In genomic region chr6:43499028-43499815, GRCh38 we compare ENCODE assay signal across 21 cellular contexts. TPM values are rescaled to one million over a fixed set of nuclear protein-coding genes. Genes with fewer than 3 reads are reported as not detected.
DNase-seq lines count a peak whose midpoint lies in the region; ATAC-seq and TF ChIP-seq lines count a peak whose summit lies in the region.
"Had no signal": no experiment of that assay in that cellular context is flagged by ENCODE, and none has a peak within 500 bp of the region (broad histone marks: within the 10 kb centered on the region; RNA-seq: fewer than 3 reads in every experiment).

No MANE protein-coding gene starts in this region.

- peak in 7 of 8 donors; percentile 48 to 73 (median 63) for ATAC-seq in heart right ventricle
- peak; percentile 31 for ATAC-seq in left ventricle myocardium superior
- no peak for ATAC-seq in upper lobe of right lung
- no peak for ATAC-seq in GM23338
- no peak for ATAC-seq in HG03139 (IDR thresholded peaks at IDR 0.05; ENCODE audit: unreplicated experiment)

- 68 to 75% methylated on average over 12 of the region's 12 CpGs for WGBS in heart right ventricle, 2 donors

- no peak overlapping the region for H3K27ac Mint-ChIP-seq in GM23338
- H3K27ac Mint-ChIP-seq: activated naive CD4-positive, alpha-beta T cell treated with anti-CD3 and anti-CD28 coated beads, Interleukin-2, amount 50 U/mL, for 24 hours; mesothelial cell of epicardium; neural progenitor cell had no signal

- peaks cover 6% of the 10 kb centered on the region for H4K20me1 ChIP-seq in GM23338 (replicated peaks; ENCODE audit: insufficient read depth)

- H3K27me3 Mint-ChIP-seq in GM23338 (ENCODE audit: insufficient read depth, low read depth, poor library complexity), result peaks cover 11% of the 10 kb centered on the region
- H3K27me3 Mint-ChIP-seq: activated naive CD4-positive, alpha-beta T cell treated with anti-CD3 and anti-CD28 coated beads, Interleukin-2, amount 50 U/mL, for 24 hours had no signal

- no peak overlapping the region for H2AFZ ChIP-seq in GM23338
- H2AFZ ChIP-seq: neural progenitor cell had no signal

- H3K4me2 ChIP-seq in GM23338, result no peak overlapping the region
- H3K4me2 ChIP-seq: BLaER1 treated with 17β-estradiol and CSF1 and Interleukin-3, amounts not matched to agents 10 nM and 100 nM; neural progenitor cell had no signal

- no peaks in the 10 kb centered on the region for H3K9me3 Mint-ChIP-seq in GM23338
- H3K9me3 Mint-ChIP-seq: activated naive CD4-positive, alpha-beta T cell treated with anti-CD3 and anti-CD28 coated beads, Interleukin-2, amount 50 U/mL, for 24 hours; mesothelial cell of epicardium; neural progenitor cell had no signal

- H3K9me3 ChIP-seq in heart right ventricle (no peaks in the 10 kb centered on the region), upper lobe of right lung (no peaks in the 10 kb centered on the region)
- H3K9me3 ChIP-seq: ascending aorta; BLaER1 treated with 17β-estradiol and CSF1 and Interleukin-3, amounts not matched to agents 10 nM and 100 nM had no signal

- H3K4me1 ChIP-seq in heart right ventricle (peaks cover 10 to 84% (median 41%) of the 10 kb centered on the region in 9 donors), upper lobe of right lung (peaks cover 10% of the 10 kb centered on the region), GM23338 (ENCODE audit: insufficient read depth) (peaks cover 10% of the 10 kb centered on the region)

- intact Hi-C loops in heart right ventricle (cut with DNase I) (loop anchor here in 4 of 10 donors (5.0 to 10.0 kb wide), 4 partner anchors 42 to 134 kb away; partner anchors contain the start of genes DLK2 (in 2 of the 4) and ZNF318 (in 2 of the 4)), cardiac septum (cut with DNase I) (no loop called here), left ventricle myocardium superior (cut with micrococcal nuclease) (loop anchor here (5.0 to 10.0 kb wide), 2 partner anchors 37 to 114 kb away; no protein-coding TSS in a partner anchor), upper lobe of right lung (cut with DNase I) (no loop called here)

- DNase-seq in heart right ventricle (peak in 1 of 2 donors; percentile 66), cardiac septum (ENCODE audit: low spot score) (no peak), left ventricle myocardium superior (no peak), pons (ENCODE audit: low spot score) (peak; percentile 47), upper lobe of right lung (no peak), GM23338 (ENCODE audit: low spot score) (no peak), epidermal melanocyte (ENCODE audit: insufficient read length, low spot score) (no peak)
- DNase-seq: activated CD4-positive, CD25-positive, alpha-beta regulatory T cell; activated T-cell treated with anti-CD3 and anti-CD28 coated beads, Interleukin-2, amount 50 U/mL, for 48 hours; Calu3; cerebellar nuclear complex; HCEC 1CT; kidney; NCI-H510A treated with DMSO at 0.1 percent for 48 hours had no signal

- H3K36me3 ChIP-seq in heart right ventricle, result peaks cover 0 to 65% (median 31%) of the 10 kb centered on the region in 9 donors
- peaks cover 62% of the 10 kb centered on the region for H3K36me3 ChIP-seq in upper lobe of right lung
- peaks cover 2% of the 10 kb centered on the region; the same call in 1 of the 2 replicates for H3K36me3 ChIP-seq in GM23338 (ENCODE audit: insufficient read depth)
- H3K36me3 ChIP-seq: neural progenitor cell had no signal

- H3K9me2 ChIP-seq in GM23338 (ENCODE audit: insufficient read depth), result no peaks in the 10 kb centered on the region

- H3K4me1 Mint-ChIP-seq in GM23338, result peaks cover 14% of the 10 kb centered on the region
- H3K4me1 Mint-ChIP-seq: neural progenitor cell had no signal

- no peaks in the 10 kb centered on the region for H3K27me3 ChIP-seq in heart right ventricle
- no peaks in the 10 kb centered on the region for H3K27me3 ChIP-seq in upper lobe of right lung
- no peaks in the 10 kb centered on the region for H3K27me3 ChIP-seq in GM23338 (ENCODE audit: insufficient read depth)
- H3K27me3 ChIP-seq: ascending aorta; BLaER1 treated with 17β-estradiol and CSF1 and Interleukin-3, amounts not matched to agents 10 nM and 100 nM; neural progenitor cell had no signal

- H3F3A ChIP-seq in GM23338 (replicated peaks; ENCODE audit: low read depth), result no peaks in the 10 kb centered on the region

- H3K27ac ChIP-seq in heart right ventricle (peak overlapping the region; percentile 14 to 80 (median 58)), upper lobe of right lung (peak overlapping the region; percentile 37), GM23338 (ENCODE audit: low read depth) (no peak overlapping the region)
- H3K27ac ChIP-seq: ascending aorta; BLaER1 treated with 17β-estradiol and CSF1 and Interleukin-3, amounts not matched to agents 10 nM and 100 nM; neural progenitor cell had no signal

- TF ChIP-seq CTCF in heart right ventricle (IDR thresholded peaks at IDR 0.05) (no peak), upper lobe of right lung (IDR thresholded peaks at IDR 0.05) (no peak), GM23338 (conservative IDR thresholded peaks at IDR 0.05; ENCODE audit: low read depth in 2 of 2) (no peak)

- no peak overlapping the region for H3K4me3 ChIP-seq in heart right ventricle
- no peak overlapping the region for H3K4me3 ChIP-seq in upper lobe of right lung
- no peak overlapping the region for H3K4me3 ChIP-seq in GM23338
- H3K4me3 ChIP-seq: ascending aorta; BLaER1 treated with 17β-estradiol and CSF1 and Interleukin-3, amounts not matched to agents 10 nM and 100 nM; neural progenitor cell had no signal

- H3K79me2 ChIP-seq in GM23338 (replicated peaks; ENCODE audit: insufficient read depth), result peaks cover 7% of the 10 kb centered on the region; the same call in 1 of the 2 replicates

- peaks cover 54% of the 10 kb centered on the region for H3K36me3 Mint-ChIP-seq in GM23338 (ENCODE audit: low read depth)

- no peak overlapping the region for H3K4me3 Mint-ChIP-seq in GM23338
- H3K4me3 Mint-ChIP-seq: activated naive CD4-positive, alpha-beta T cell treated with anti-CD3 and anti-CD28 coated beads, Interleukin-2, amount 50 U/mL, for 24 hours; mesothelial cell of epicardium; neural progenitor cell had no signal

TF ChIP-seq in GM23338, 12 proteins besides CTCF, POLR2A, EP300 and RAD21:
- TF ChIP-seq STAT1 (IDR thresholded peaks at IDR 0.05; ENCODE audit: unreplicated experiment), result no peak
- TF ChIP-seq ETS1 (IDR thresholded peaks at IDR 0.05), result no peak

RNA-seq across cellular contexts. Expression of gene LRRC73, which starts 10.9 kb away (rescaled TPM):
- total RNA-seq in heart right ventricle (1 to 10 TPM in 8 of 10 donors, under 1 TPM in 2; 0.53 to 3.8 (median 2.1) TPM), cardiac septum (1.5 TPM), left ventricle myocardium superior (1.0 TPM), upper lobe of right lung (0.55 TPM)
- polyA plus RNA-seq in heart right ventricle (1 to 10 TPM in 1 of 2 donors, under 1 TPM in 1; 0.44 to 1.9 TPM), GM23338 (2016; fragmentation: Nextera tagmentation; extraction: Ambion mirVana) (0.26 TPM in 1 of 2 replicates, not detected in the other)
- 0.08 and 0.59 TPM in 2 replicates for total RNA-seq in GM23338 (2014; rRNA removed; shearing (Covaris generic))
- total RNA-seq: ascending aorta had no signal

RNA-seq across cellular contexts. Expression of gene YIPF3, which starts 17.5 kb away (rescaled TPM):
- total RNA-seq in heart right ventricle (10 to 100 TPM; 52.6 to 86.3 (median 69.0) TPM), cardiac septum (65.7 TPM), left ventricle myocardium superior (63.0 TPM), upper lobe of right lung (100 TPM)
- polyA plus RNA-seq in heart right ventricle (100 to 1,000 TPM in 1 of 2 donors, 10 to 100 TPM in 1; 50.3 to 115 TPM), GM23338 (2016; fragmentation: Nextera tagmentation; extraction: Ambion mirVana) (60.6 and 64.4 TPM in 2 replicates)
- 94.3 and 119 TPM in 2 replicates for total RNA-seq in GM23338 (2014; rRNA removed; shearing (Covaris generic))

RNA-seq across cellular contexts. Expression of gene POLR1C, which starts 17.7 kb away (rescaled TPM):
- total RNA-seq in heart right ventricle (10 to 100 TPM; 10.3 to 21.9 (median 15.3) TPM), cardiac septum (14.8 TPM), left ventricle myocardium superior (16.9 TPM), upper lobe of right lung (28.5 TPM)
- polyA plus RNA-seq in heart right ventricle (10 to 100 TPM; 13.9 to 35.5 TPM), GM23338 (2016; fragmentation: Nextera tagmentation; extraction: Ambion mirVana) (47.0 and 48.9 TPM in 2 replicates)
- 18.1 and 26.6 TPM in 2 replicates for total RNA-seq in GM23338 (2014; rRNA removed; shearing (Covaris generic))

RNA-seq across cellular contexts. Expression of gene TJAP1, which starts 21.9 kb away (rescaled TPM):
- total RNA-seq in heart right ventricle, result 10 to 100 TPM; 14.7 to 29.3 (median 19.6) TPM
- polyA plus RNA-seq in heart right ventricle, result 10 to 100 TPM; 13.0 to 29.7 TPM
- total RNA-seq in cardiac septum, result 25.1 TPM
- 23.2 TPM for total RNA-seq in left ventricle myocardium superior
- 31.2 TPM for total RNA-seq in upper lobe of right lung
- total RNA-seq in GM23338 (2014; rRNA removed; shearing (Covaris generic)), result 33.3 and 34.3 TPM in 2 replicates
- 16.9 and 17.6 TPM in 2 replicates for polyA plus RNA-seq in GM23338 (2016; fragmentation: Nextera tagmentation; extraction: Ambion mirVana)

RNA-seq across cellular contexts. Expression of gene DLK2, which starts 43.9 kb away (rescaled TPM):
- total RNA-seq in heart right ventricle, result 1 to 10 TPM in 6 of 10 donors, under 1 TPM in 3, not detected in 1; 0.28 to 5.1 (median 1.2) TPM
- polyA plus RNA-seq in heart right ventricle, result 1 to 10 TPM; 1.8 to 4.5 TPM
- total RNA-seq in cardiac septum, result 2.9 TPM
- 1.2 TPM for total RNA-seq in left ventricle myocardium superior
- 0.23 TPM for total RNA-seq in upper lobe of right lung
- 0.16 and 0.21 TPM in 2 replicates for total RNA-seq in GM23338 (2014; rRNA removed; shearing (Covaris generic))
- polyA plus RNA-seq in GM23338 (2016; fragmentation: Nextera tagmentation; extraction: Ambion mirVana), result 0.47 and 0.57 TPM in 2 replicates
- total RNA-seq: ascending aorta, subcutaneous adipose tissue had no signal

Comparison
In these comparisons a context has a peak if more than half of its experiments do, and no peak if none do; other contexts are left out.
1. ATAC-seq: peak in heart right ventricle (7 of 8) and left ventricle myocardium superior (single experiment); none in upper lobe of right lung (single experiment), GM23338 (single experiment) and HG03139 (single experiment).